In genomic region chr19:54424201-54424600, GRCh38 we compare ENCODE assay signal across 23 cellular contexts. TPM values are rescaled to one million over a fixed set of nuclear protein-coding genes. Genes with fewer than 3 reads are reported as not detected.
DNase-seq lines count a peak whose midpoint lies in the region; ATAC-seq, FAIRE-seq and TF ChIP-seq lines count a peak whose summit lies in the region.
"Had no signal": no experiment of that assay in that cellular context is flagged by ENCODE, and none has a peak within 500 bp of the region (broad histone marks: within the 10 kb centered on the region; RNA-seq: fewer than 3 reads in every experiment).

No MANE protein-coding gene starts in this region.

- no peaks in the 10 kb centered on the region for H3K9me1 ChIP-seq in K562 (ENCODE audit: control insufficient read depth, insufficient read depth, low read length)

- H3K27ac ChIP-seq in K562 (ENCODE audit: extremely low read depth, low read depth, low read length): no peak overlapping the region
- no peak overlapping the region for H3K27ac ChIP-seq in neuronal stem cell (replicated peaks; ENCODE audit: low read length)
- H3K27ac ChIP-seq in colonic mucosa: no peak overlapping the region
- H3K27ac ChIP-seq: BLaER1 had no signal

- H4K20me1 ChIP-seq in K562 (replicated peaks; ENCODE audit: control insufficient read depth, insufficient read depth, low read length): peaks cover 9% of the 10 kb centered on the region; the same call in 1 of the 2 replicates
- H4K20me1 ChIP-seq: BLaER1 had no signal

- TF ChIP-seq POLR2A in K562 (conservative IDR thresholded peaks at IDR 0.05): no peak

- no peak overlapping the region for H2AK5ac ChIP-seq in neuronal stem cell (ENCODE audit: low read depth, low read length)

- no peaks in the 10 kb centered on the region for H3K9me3 ChIP-seq in K562 (replicated peaks; ENCODE audit: control insufficient read depth, insufficient read depth, low read depth, low read length)
- peaks cover 0 to 2% of the 10 kb centered on the region in 2 donors for H3K9me3 ChIP-seq in neuronal stem cell (replicated peaks in 1 of 2; ENCODE audit: control insufficient read depth in 2 of 2, insufficient read depth in 1 of 2, low read depth in 1 of 2, low read length in 2 of 2)
- no peaks in the 10 kb centered on the region for H3K9me3 ChIP-seq in colonic mucosa
- H3K9me3 ChIP-seq: BLaER1 had no signal

- H2AFZ ChIP-seq in K562 (ENCODE audit: low read depth, low read length): no peak overlapping the region
- H2AFZ ChIP-seq in neuronal stem cell (ENCODE audit: low read length): no peak overlapping the region
- H2AFZ ChIP-seq: GM23338 had no signal

- no peaks in the 10 kb centered on the region for H3K36me3 ChIP-seq in K562 (ENCODE audit: control insufficient read depth, insufficient read depth, low read length)
- H3K36me3 ChIP-seq in neuronal stem cell (replicated peaks in 1 of 2; ENCODE audit: control insufficient read depth in 2 of 2, insufficient read depth in 2 of 2, low read length in 2 of 2): peaks cover 41 to 57% of the 10 kb centered on the region in 2 donors
- no peaks in the 10 kb centered on the region for H3K36me3 ChIP-seq in colonic mucosa

- no peak overlapping the region for H3K23ac ChIP-seq in neuronal stem cell (ENCODE audit: low read depth, low read length, poor library complexity)

- TF ChIP-seq EP300 in K562 (IDR thresholded peaks at IDR 0.05; ENCODE audit: low read length): no peak

- in situ Hi-C loops in K562 (cut with MboI): no loop called here

- intact Hi-C loops in K562 (cut with micrococcal nuclease) (no loop called here), colonic mucosa (cut with DNase I) (no loop called here)

- H2BK12ac ChIP-seq in neuronal stem cell (ENCODE audit: low read length): no peak overlapping the region

- no peak overlapping the region for H2BK120ac ChIP-seq in neuronal stem cell (ENCODE audit: low read depth, low read length)

- H3K9ac ChIP-seq in K562 (ENCODE audit: insufficient read depth in 1 of 2, low read depth in 2 of 2, low read length in 2 of 2) (0 out of 4 replicates have a peak overlapping the region, but pooled peaks of 1 of the 2 experiments have one; percentile 26), neuronal stem cell (ENCODE audit: low read depth, low read length, poor library complexity) (no peak overlapping the region), colonic mucosa (ENCODE audit: low read depth in 2 of 2, low read length in 2 of 2) (no peak overlapping the region)
- H3K9ac ChIP-seq: BLaER1 had no signal

- peaks cover 37 to 83% of the 10 kb centered on the region in 2 experiments for H3K27me3 ChIP-seq in K562 (ENCODE audit: control insufficient read depth in 2 of 2, insufficient read depth in 2 of 2, low read length in 2 of 2)
- H3K27me3 ChIP-seq in neuronal stem cell (ENCODE audit: control insufficient read depth in 3 of 3, insufficient read depth in 3 of 3, low read depth in 1 of 3, low read length in 3 of 3): no peaks in the 10 kb centered on the region
- H3K27me3 ChIP-seq in colonic mucosa: peaks cover 8% of the 10 kb centered on the region
- H3K27me3 ChIP-seq: BLaER1 had no signal

- BruUV-seq in K562 (replicated peaks; lab: Mats Ljungman, UMichigan): no TSS peak

- no peaks in the 10 kb centered on the region for H3K9me3 Mint-ChIP-seq in type B pancreatic cell
- H3K9me3 Mint-ChIP-seq: CD4-positive, alpha-beta memory T cell; GM23338; HFFc6 had no signal

- 6% methylated on average over 14 of the region's 14 CpGs for WGBS in K562 (ENCODE audit: insufficient coverage, low coverage, missing lambda C conversion rate)
- WGBS in neuronal stem cell (ENCODE audit: extremely low coverage in 2 of 2, insufficient read length in 2 of 2, insufficient replicate concordance in 1 of 2), 2 donors: no CpG with 5 or more reads among the region's 14 CpGs

- H3K27me3 Mint-ChIP-seq in type B pancreatic cell: peaks cover 41% of the 10 kb centered on the region

- no peak overlapping the region for H2BK15ac ChIP-seq in neuronal stem cell (ENCODE audit: low read length)

- no peak overlapping the region for H3K4me3 ChIP-seq in K562
- H3K4me3 ChIP-seq in neuronal stem cell (ENCODE audit: low read length in 2 of 2): no peak overlapping the region
- H3K4me3 ChIP-seq in colonic mucosa: no peak overlapping the region
- H3K4me3 ChIP-seq: BLaER1, GM23338 had no signal

- H2BK5ac ChIP-seq in neuronal stem cell (ENCODE audit: low read length): no peak overlapping the region

- peak overlapping the region; percentile 5 for H3K18ac ChIP-seq in neuronal stem cell (ENCODE audit: low read length)

- no peak overlapping the region for H3K27ac Mint-ChIP-seq in type B pancreatic cell
- H3K27ac Mint-ChIP-seq: CD4-positive, alpha-beta memory T cell; GM23338; HFFc6 had no signal

- H3K4me3 Mint-ChIP-seq in type B pancreatic cell: no peak overlapping the region
- H3K4me3 Mint-ChIP-seq: CD4-positive, alpha-beta memory T cell; GM23338; HFFc6 had no signal

- no peaks in the 10 kb centered on the region for H3K79me2 ChIP-seq in K562 (ENCODE audit: control insufficient read depth, insufficient read depth, low read length)

- no peak overlapping the region for H4K91ac ChIP-seq in neuronal stem cell (ENCODE audit: low read depth, low read length, poor library complexity)

- no peak overlapping the region for H3K4ac ChIP-seq in neuronal stem cell (ENCODE audit: low read length)

- H3K79me1 ChIP-seq in neuronal stem cell (ENCODE audit: low read depth, low read length): peaks cover 20% of the 10 kb centered on the region

- peaks cover 6% of the 10 kb centered on the region for H3K4me1 Mint-ChIP-seq in type B pancreatic cell (ENCODE audit: unreplicated experiment)
- H3K4me1 Mint-ChIP-seq: CD14-positive monocyte had no signal

- FAIRE-seq in K562 (lab: Jason Lieb, UNC): no peak
- FAIRE-seq: H54, HTR-8/SVneo had no signal

- peak; percentile 16 for DNase-seq in ELF-1 (ENCODE audit: low read depth, low spot score)
- DNase-seq in K562 (ENCODE audit: extremely low read depth in 1 of 4, low spot score in 3 of 4): peak in 2 of 4 experiments; percentile 3 to 4
- DNase-seq in epidermal melanocyte (ENCODE audit: insufficient read length, low spot score): peak; percentile 6
- DNase-seq in neuronal stem cell (ENCODE audit: low spot score): no peak
- DNase-seq in T-helper 2 cell: no peak
- DNase-seq in colonic mucosa: no peak
- no peak for DNase-seq in type B pancreatic cell (ENCODE audit: extremely low spot score, unreplicated experiment)
- DNase-seq: 8988T; CD4-positive, alpha-beta memory T cell; DMS153; DMS79; GF-D8; HFFc6 had no signal

- H3K4me2 ChIP-seq in K562 (ENCODE audit: insufficient read depth, low read length): no peak overlapping the region
- no peak overlapping the region for H3K4me2 ChIP-seq in neuronal stem cell (ENCODE audit: insufficient read depth, low read length, poor library complexity, severe bottlenecking)
- H3K4me2 ChIP-seq: BLaER1, GM23338 had no signal

- H3K4me1 ChIP-seq in K562 (replicated peaks in 1 of 2; ENCODE audit: control insufficient read depth in 2 of 2, insufficient read depth in 2 of 2, low read length in 2 of 2) (peaks cover 0 to 24% of the 10 kb centered on the region in 2 experiments; a peak in 2 of 5 replicates), neuronal stem cell (ENCODE audit: control insufficient read depth in 2 of 2, insufficient read depth in 1 of 2, low read depth in 1 of 2, low read length in 2 of 2) (peaks cover 32 to 41% of the 10 kb centered on the region in 2 donors), colonic mucosa (no peaks in the 10 kb centered on the region)

- TF ChIP-seq CTCF in K562 (IDR thresholded peaks at IDR 0.05 in 2 of 3, conservative IDR thresholded peaks at IDR 0.05 in 1 of 3; ENCODE audit: insufficient read depth in 2 of 3, low read depth in 1 of 3, low read length in 3 of 3): no peak
- TF ChIP-seq CTCF in colonic mucosa (IDR thresholded peaks at IDR 0.05): no peak
- TF ChIP-seq CTCF in type B pancreatic cell (conservative IDR thresholded peaks at IDR 0.05): no peak

- CTCF ChIA-PET in K562 (lab: Yijun Ruan, JAX; ENCODE audit: low intra/inter-chr PET ratio): no interaction called here

- POLR2A ChIA-PET in K562 (lab: Yijun Ruan, JAX): interaction anchor here (1.2 kb wide), 1 partner anchor 13 kb away, joined by 3 read pairs; no protein-coding TSS in a partner anchor

- H4K8ac ChIP-seq in neuronal stem cell (ENCODE audit: low read depth, low read length): peak overlapping the region; percentile 86

- TF ChIP-seq RAD21 in K562 (CRISPR knock-in tag; conservative IDR thresholded peaks at IDR 0.05 in 1 of 2, IDR thresholded peaks at IDR 0.05 in 1 of 2): no peak

- ATAC-seq in K562 (no peak), HG03469 (IDR thresholded peaks at IDR 0.05; ENCODE audit: unreplicated experiment) (no peak)
- ATAC-seq: GM23338, HCT116 had no signal

- no peak overlapping the region for H3K14ac ChIP-seq in neuronal stem cell (ENCODE audit: low read length)

- no peaks in the 10 kb centered on the region for H3K36me3 Mint-ChIP-seq in type B pancreatic cell
- H3K36me3 Mint-ChIP-seq: CD14-positive monocyte; CD4-positive, alpha-beta memory T cell had no signal

RNA-seq across cellular contexts. Expression of gene TTYH1, which starts 8.9 kb away (rescaled TPM):
- not detected in 2 replicates for total RNA-seq in K562 (2011; cell fraction: chromatin; rRNA removed; ENCODE audit: low replicate concordance)
- not detected in 2 replicates for total RNA-seq in K562 (2011; cell fraction: nucleolus; rRNA removed)
- not detected in 2 replicates for total RNA-seq in K562 (2011; cell fraction: nucleoplasm; rRNA removed)
- total RNA-seq in K562 (2014; rRNA removed): not detected in 2 replicates
- total RNA-seq in K562 (2014; rRNA removed; fragmentation: Illumina TruSeq; extraction: Trizol): not detected in 2 replicates
- not detected in 2 replicates for total RNA-seq in K562 (2015; rRNA removed; fragmentation: Illumina TruSeq; extraction: Trizol)
- not detected in 2 replicates for total RNA-seq in K562 (2021)
- not detected in 2 replicates for polyA plus RNA-seq in K562 (2011; rRNA removed)
- not detected in 2 replicates for polyA plus RNA-seq in K562 (2011; cell fraction: cytosol; rRNA removed)
- not detected in 2 replicates for polyA plus RNA-seq in K562 (2011; cell fraction: nucleus; rRNA removed)
- 0.17 and 0.36 TPM in 2 replicates for polyA plus RNA-seq in K562 (2012)
- polyA plus RNA-seq in K562 (2014; fragmentation: Illumina TruSeq; extraction: Trizol): not detected in 2 replicates
- under 1 TPM in 1 of 2 experiments, not detected in 1; 0.08 TPM for polyA plus RNA-seq in K562 (2014; fragmentation: Nextera tagmentation; extraction: Ambion mirVana)
- polyA plus RNA-seq in K562 (2014; rRNA removed): not detected in 2 replicates
- not detected in 2 replicates for polyA minus RNA-seq in K562 (2011; rRNA and poly(A)+ RNA removed)
- polyA minus RNA-seq in K562 (2011; cell fraction: cytosol; rRNA and poly(A)+ RNA removed): not detected in 2 replicates
- not detected in 2 replicates for polyA minus RNA-seq in K562 (2011; cell fraction: nucleus; rRNA and poly(A)+ RNA removed)
- 504 TPM for polyA plus RNA-seq in neuronal stem cell (2013, experiment 1 of 2)
- 501 TPM for polyA plus RNA-seq in neuronal stem cell (2013, experiment 2 of 2)
- 1 to 10 TPM in 1 of 2 donors, under 1 TPM in 1; 0.47 to 2.4 TPM for total RNA-seq in colonic mucosa
- total RNA-seq in type B pancreatic cell (ENCODE audit: low replicate concordance): 8.7 and 50.7 TPM in 2 replicates
- total RNA-seq: CD4-positive, alpha-beta memory T cell; Daoy had no signal
- polyA plus RNA-seq: AG04450, CD14-positive monocyte had no signal

RNA-seq across cellular contexts. Expression of gene LENG8, which starts 24.8 kb away (rescaled TPM):
- 299 and 811 TPM in 2 replicates for total RNA-seq in K562 (2011; cell fraction: chromatin; rRNA removed; ENCODE audit: low replicate concordance)
- total RNA-seq in K562 (2011; cell fraction: nucleolus; rRNA removed): 301 and 324 TPM in 2 replicates
- 310 and 346 TPM in 2 replicates for total RNA-seq in K562 (2011; cell fraction: nucleoplasm; rRNA removed)
- 32.2 and 36.0 TPM in 2 replicates for total RNA-seq in K562 (2014; rRNA removed)
- total RNA-seq in K562 (2014; rRNA removed; fragmentation: Illumina TruSeq; extraction: Trizol): 6.0 and 8.4 TPM in 2 replicates
- total RNA-seq in K562 (2015; rRNA removed; fragmentation: Illumina TruSeq; extraction: Trizol): 16.3 and 17.2 TPM in 2 replicates
- total RNA-seq in K562 (2021): 116 and 146 TPM in 2 replicates
- polyA plus RNA-seq in K562 (2011; rRNA removed): 28.1 and 70.4 TPM in 2 replicates
- 32.2 and 33.2 TPM in 2 replicates for polyA plus RNA-seq in K562 (2011; cell fraction: cytosol; rRNA removed)
- 546 and 794 TPM in 2 replicates for polyA plus RNA-seq in K562 (2011; cell fraction: nucleus; rRNA removed)
- 103 and 172 TPM in 2 replicates for polyA plus RNA-seq in K562 (2012)
- 44.5 and 79.0 TPM in 2 replicates for polyA plus RNA-seq in K562 (2014; fragmentation: Illumina TruSeq; extraction: Trizol)
- 1 to 10 TPM in 1 of 2 experiments, under 1 TPM in 1; 0.74 to 2.3 TPM for polyA plus RNA-seq in K562 (2014; fragmentation: Nextera tagmentation; extraction: Ambion mirVana)
- 125 and 144 TPM in 2 replicates for polyA plus RNA-seq in K562 (2014; rRNA removed)
- polyA minus RNA-seq in K562 (2011; rRNA and poly(A)+ RNA removed): 16.0 and 20.5 TPM in 2 replicates
- polyA minus RNA-seq in K562 (2011; cell fraction: cytosol; rRNA and poly(A)+ RNA removed): 21.1 and 33.8 TPM in 2 replicates
- 88.3 and 112 TPM in 2 replicates for polyA minus RNA-seq in K562 (2011; cell fraction: nucleus; rRNA and poly(A)+ RNA removed)
- polyA plus RNA-seq in neuronal stem cell (2013, experiment 1 of 2): 151 TPM
- polyA plus RNA-seq in neuronal stem cell (2013, experiment 2 of 2): 130 TPM
- 100 to 1,000 TPM in 1 of 2 donors, 10 to 100 TPM in 1; 80.2 to 154 TPM for total RNA-seq in colonic mucosa
- total RNA-seq in type B pancreatic cell (ENCODE audit: low replicate concordance): 135 and 196 TPM in 2 replicates

RNA-seq across cellular contexts. Expression of gene LENG9, which starts 39.4 kb away (rescaled TPM):
- 0.53 TPM in 1 of 2 replicates, not detected in the other for total RNA-seq in K562 (2011; cell fraction: chromatin; rRNA removed; ENCODE audit: low replicate concordance)
- total RNA-seq in K562 (2011; cell fraction: nucleolus; rRNA removed): 1.2 TPM in 2 replicates
- total RNA-seq in K562 (2011; cell fraction: nucleoplasm; rRNA removed): 0.44 and 0.61 TPM in 2 replicates
- total RNA-seq in K562 (2014; rRNA removed) (0.64 and 1.6 TPM in 2 replicates), K562 (2014; rRNA removed; fragmentation: Illumina TruSeq; extraction: Trizol) (0.10 TPM in 1 of 2 replicates, not detected in the other), K562 (2015; rRNA removed; fragmentation: Illumina TruSeq; extraction: Trizol) (0.38 and 0.43 TPM in 2 replicates), K562 (2021) (0.58 and 0.74 TPM in 2 replicates), colonic mucosa (10 to 100 TPM; 18.2 to 24.6 TPM), type B pancreatic cell (ENCODE audit: low replicate concordance) (3.9 and 4.2 TPM in 2 replicates)
- polyA plus RNA-seq in K562 (2011; rRNA removed) (0.11 and 0.12 TPM in 2 replicates), K562 (2014; fragmentation: Illumina TruSeq; extraction: Trizol) (0.06 and 0.28 TPM in 2 replicates), K562 (2014; fragmentation: Nextera tagmentation; extraction: Ambion mirVana) (under 1 TPM; 0.23 to 0.34 TPM), K562 (2014; rRNA removed) (0.15 and 0.32 TPM in 2 replicates)
- 0.32 and 0.64 TPM in 2 replicates for polyA plus RNA-seq in K562 (2011; cell fraction: cytosol; rRNA removed)
- 0.24 and 0.43 TPM in 2 replicates for polyA plus RNA-seq in K562 (2011; cell fraction: nucleus; rRNA removed)
- polyA plus RNA-seq in K562 (2012): 0.35 and 0.48 TPM in 2 replicates
- polyA minus RNA-seq in K562 (2011; rRNA and poly(A)+ RNA removed): 0.28 TPM in 1 of 2 replicates, not detected in the other
- 0.91 and 0.95 TPM in 2 replicates for polyA minus RNA-seq in K562 (2011; cell fraction: cytosol; rRNA and poly(A)+ RNA removed)
- 0.89 and 1.8 TPM in 2 replicates for polyA minus RNA-seq in K562 (2011; cell fraction: nucleus; rRNA and poly(A)+ RNA removed)
- polyA plus RNA-seq in neuronal stem cell (2013, experiment 1 of 2): 1.3 TPM
- polyA plus RNA-seq in neuronal stem cell (2013, experiment 2 of 2): 0.91 TPM

RNA-seq across cellular contexts. Expression of gene CDC42EP5, which starts 48.9 kb away (rescaled TPM):
- not detected in 2 replicates for total RNA-seq in K562 (2011; cell fraction: chromatin; rRNA removed; ENCODE audit: low replicate concordance)
- not detected in 2 replicates for total RNA-seq in K562 (2011; cell fraction: nucleolus; rRNA removed)
- not detected in 2 replicates for total RNA-seq in K562 (2011; cell fraction: nucleoplasm; rRNA removed)
- not detected in 2 replicates for total RNA-seq in K562 (2014; rRNA removed)
- not detected in 2 replicates for total RNA-seq in K562 (2014; rRNA removed; fragmentation: Illumina TruSeq; extraction: Trizol)
- total RNA-seq in K562 (2015; rRNA removed; fragmentation: Illumina TruSeq; extraction: Trizol): not detected in 2 replicates
- total RNA-seq in K562 (2021): 0.29 and 0.38 TPM in 2 replicates
- polyA plus RNA-seq in K562 (2011; rRNA removed): 0.09 and 0.15 TPM in 2 replicates
- polyA plus RNA-seq in K562 (2011; cell fraction: cytosol; rRNA removed): 0.67 TPM in 1 of 2 replicates, not detected in the other
- 0.14 and 0.54 TPM in 2 replicates for polyA plus RNA-seq in K562 (2011; cell fraction: nucleus; rRNA removed)
- 0.32 and 0.38 TPM in 2 replicates for polyA plus RNA-seq in K562 (2012)
- not detected in 2 replicates for polyA plus RNA-seq in K562 (2014; fragmentation: Illumina TruSeq; extraction: Trizol)
- polyA plus RNA-seq in K562 (2014; fragmentation: Nextera tagmentation; extraction: Ambion mirVana): not detected
- polyA plus RNA-seq in K562 (2014; rRNA removed): 0.96 TPM in 1 of 2 replicates, not detected in the other
- polyA minus RNA-seq in K562 (2011; rRNA and poly(A)+ RNA removed): not detected in 2 replicates
- polyA minus RNA-seq in K562 (2011; cell fraction: cytosol; rRNA and poly(A)+ RNA removed): not detected in 2 replicates
- polyA minus RNA-seq in K562 (2011; cell fraction: nucleus; rRNA and poly(A)+ RNA removed): not detected in 2 replicates
- 12.2 TPM for polyA plus RNA-seq in neuronal stem cell (2013, experiment 1 of 2)
- polyA plus RNA-seq in neuronal stem cell (2013, experiment 2 of 2): 12.5 TPM
- total RNA-seq in colonic mucosa: 100 to 1,000 TPM; 444 to 601 TPM
- total RNA-seq in type B pancreatic cell (ENCODE audit: low replicate concordance): 16.1 and 24.3 TPM in 2 replicates
- total RNA-seq: CD4-positive, alpha-beta memory T cell had no signal
- polyA plus RNA-seq: CD14-positive monocyte; CD4-positive, alpha-beta memory T cell had no signal

RNA-seq across cellular contexts. Expression of gene LAIR1, which starts 59.5 kb away (rescaled TPM):
- total RNA-seq in K562 (2011; cell fraction: chromatin; rRNA removed; ENCODE audit: low replicate concordance): not detected in 2 replicates
- total RNA-seq in K562 (2011; cell fraction: nucleolus; rRNA removed): not detected in 2 replicates
- total RNA-seq in K562 (2011; cell fraction: nucleoplasm; rRNA removed): not detected in 2 replicates
- total RNA-seq in K562 (2014; rRNA removed) (not detected in 2 replicates), K562 (2014; rRNA removed; fragmentation: Illumina TruSeq; extraction: Trizol) (not detected in 2 replicates), K562 (2015; rRNA removed; fragmentation: Illumina TruSeq; extraction: Trizol) (0.23 and 0.54 TPM in 2 replicates), K562 (2021) (0.20 and 0.24 TPM in 2 replicates), colonic mucosa (1 to 10 TPM; 5.2 to 9.3 TPM), type B pancreatic cell (ENCODE audit: low replicate concordance) (not detected in 2 replicates)
- polyA plus RNA-seq in K562 (2011; rRNA removed) (not detected in 2 replicates), K562 (2014; fragmentation: Illumina TruSeq; extraction: Trizol) (0.12 TPM in 1 of 2 replicates, not detected in the other), K562 (2014; fragmentation: Nextera tagmentation; extraction: Ambion mirVana) (not detected), K562 (2014; rRNA removed) (0.12 TPM in 1 of 2 replicates, not detected in the other)
- polyA plus RNA-seq in K562 (2011; cell fraction: cytosol; rRNA removed): not detected in 2 replicates
- polyA plus RNA-seq in K562 (2011; cell fraction: nucleus; rRNA removed): not detected in 2 replicates
- 0.40 and 7.6 TPM in 2 replicates for polyA plus RNA-seq in K562 (2012)
- not detected in 2 replicates for polyA minus RNA-seq in K562 (2011; rRNA and poly(A)+ RNA removed)
- polyA minus RNA-seq in K562 (2011; cell fraction: cytosol; rRNA and poly(A)+ RNA removed): not detected in 2 replicates
- not detected in 2 replicates for polyA minus RNA-seq in K562 (2011; cell fraction: nucleus; rRNA and poly(A)+ RNA removed)
- not detected for polyA plus RNA-seq in neuronal stem cell (2013, experiment 1 of 2)
- polyA plus RNA-seq in neuronal stem cell (2013, experiment 2 of 2): not detected
- total RNA-seq: A673, Daoy, HFFc6 had no signal
- polyA plus RNA-seq: AG04450 had no signal

Comparison
In these comparisons a context has a peak if more than half of its experiments do, and no peak if none do; other contexts are left out.
1. DNase-seq: peak in ELF-1 (single experiment) and epidermal melanocyte (single experiment); none in neuronal stem cell (single experiment), T-helper 2 cell (0 of 5), colonic mucosa (single experiment) and type B pancreatic cell (single experiment).